Comparison of ENCODE assay signal across 14 cellular contexts in genomic region chr18:44701227-44701626, GRCh38. TPM values are rescaled to one million over a fixed set of nuclear protein-coding genes. Genes with fewer than 3 reads are reported as not detected.
A peak's percentile ranks its signal among the peaks of the same experiment; 100 is the strongest.
DNase-seq lines count a peak whose midpoint lies in the region; ATAC-seq and TF ChIP-seq lines count a peak whose summit lies in the region.
"Had no signal": no experiment of that assay in that cellular context is flagged by ENCODE, and none has a peak within 500 bp of the region (broad histone marks: within the 10 kb centered on the region; RNA-seq: fewer than 3 reads in every experiment).

No MANE protein-coding gene starts in this region.

- no peaks in the 10 kb centered on the region for H3K36me3 ChIP-seq in rectal smooth muscle tissue (ENCODE audit: control insufficient read depth, insufficient read depth, low read length)
- H3K36me3 ChIP-seq: pancreas had no signal

- no peaks in the 10 kb centered on the region for H3K27me3 Mint-ChIP-seq in activated B cell treated with CpG ODN at 0.5 μM for 24 hours

- 78% methylated on average over 10 of the region's 10 CpGs for WGBS in right cardiac atrium

- H3K9me3 Mint-ChIP-seq in activated B cell treated with CpG ODN at 0.5 μM for 24 hours = no peaks in the 10 kb centered on the region
- H3K9me3 Mint-ChIP-seq: activated CD4-positive, alpha-beta memory T cell treated with anti-CD3 and anti-CD28 coated beads for 36 hours had no signal

- CTCF ChIA-PET in activated B cell treated with CpG ODN at 0.5 μM for 24 hours (lab: Charles Lee) = interaction anchor here (1.3 kb wide), 1 partner anchor 21 kb away, joined by 3 read pairs; the partner anchor contains the start of gene SETBP1

- H3K27ac Mint-ChIP-seq in activated B cell treated with CpG ODN at 0.5 μM for 24 hours = peak overlapping the region; percentile 79
- H3K27ac Mint-ChIP-seq: activated CD4-positive, alpha-beta memory T cell treated with anti-CD3 and anti-CD28 coated beads for 36 hours had no signal

- no peak overlapping the region for H3K4me3 ChIP-seq in right cardiac atrium (ENCODE audit: low read length)
- peak overlapping the region; percentile 23 for H3K4me3 ChIP-seq in rectal smooth muscle tissue (ENCODE audit: low read length)
- H3K4me3 ChIP-seq: pancreas had no signal

- POLR2A ChIA-PET in activated B cell treated with CpG ODN at 0.5 μM for 24 hours (lab: Charles Lee) = interaction anchor here (1.0 to 2.2 kb wide), 7 partner anchors 11 to 58 kb away, joined by 4 to 21 read pairs (median 5); partner anchors contain the start of gene SETBP1

- H3K27ac ChIP-seq in right cardiac atrium (ENCODE audit: low read length) (no peak overlapping the region), rectal smooth muscle tissue (ENCODE audit: low read depth, low read length) (peak overlapping the region; percentile 88)
- H3K27ac ChIP-seq: RWPE1 had no signal

- DNase-seq in ELR (ENCODE audit: low read depth) (peak; percentile 32), activated B cell treated with CpG ODN at 0.5 μM for 24 hours (no peak), right cardiac atrium (peak in 2 of 3 donors; percentile 13 to 48), NCI-H1694 treated with DMSO at 0.1 percent for 48 hours (lab: John Stamatoyannopoulos, UW) (no peak), A172 (ENCODE audit: low spot score) (no peak), posterior vena cava (ENCODE audit: low spot score) (no peak)
- DNase-seq: activated CD4-positive, alpha-beta memory T cell treated with anti-CD3 and anti-CD28 coated beads for 36 hours; AML-193; NCI-H1694; NCI-H510A had no signal

- intact Hi-C loops in activated B cell treated with CpG ODN at 0.5 μM for 24 hours (cut with micrococcal nuclease) (no loop called here), right cardiac atrium (cut with DNase I) (loop anchor here in 1 of 4 donors (10.0 kb wide), 1 partner anchor 154 kb away; no protein-coding TSS in a partner anchor), posterior vena cava (cut with DNase I) (no loop called here)

- no peaks in the 10 kb centered on the region for H3K27me3 ChIP-seq in right cardiac atrium (ENCODE audit: control insufficient read depth, insufficient read depth)
- no peaks in the 10 kb centered on the region for H3K27me3 ChIP-seq in rectal smooth muscle tissue (ENCODE audit: control insufficient read depth, insufficient read depth, low read length)
- H3K27me3 ChIP-seq: pancreas had no signal

- H3K9ac ChIP-seq in rectal smooth muscle tissue (ENCODE audit: low read length) = no peak overlapping the region

- no peak for ATAC-seq in activated B cell treated with CpG ODN at 0.5 μM for 24 hours (ENCODE audit: low read depth)
- peak in 1 of 2 donors; percentile 34 for ATAC-seq in right cardiac atrium
- ATAC-seq in HG03097 (IDR thresholded peaks at IDR 0.05; ENCODE audit: low FRiP score, unreplicated experiment) = no peak

- H3K4me1 ChIP-seq in right cardiac atrium (ENCODE audit: control insufficient read depth, insufficient read depth, low read length) = peaks cover 4% of the 10 kb centered on the region
- peaks cover 34% of the 10 kb centered on the region for H3K4me1 ChIP-seq in rectal smooth muscle tissue (ENCODE audit: control insufficient read depth, insufficient read depth, low read length)

- H3K9me3 ChIP-seq in right cardiac atrium (ENCODE audit: control insufficient read depth, low read length) = no peaks in the 10 kb centered on the region
- H3K9me3 ChIP-seq: pancreas had no signal

- H3K36me3 Mint-ChIP-seq in activated B cell treated with CpG ODN at 0.5 μM for 24 hours (ENCODE audit: low read depth) = peaks cover 49% of the 10 kb centered on the region
- H3K36me3 Mint-ChIP-seq: activated CD4-positive, alpha-beta memory T cell treated with anti-CD3 and anti-CD28 coated beads for 36 hours had no signal

- no peak for TF ChIP-seq CTCF in activated B cell treated with CpG ODN at 0.5 μM for 24 hours (IDR thresholded peaks at IDR 0.05)

- peaks cover 69% of the 10 kb centered on the region for H3K4me1 Mint-ChIP-seq in activated B cell treated with CpG ODN at 0.5 μM for 24 hours

- no peak overlapping the region for H3K4me3 Mint-ChIP-seq in activated B cell treated with CpG ODN at 0.5 μM for 24 hours
- H3K4me3 Mint-ChIP-seq: activated CD4-positive, alpha-beta memory T cell treated with anti-CD3 and anti-CD28 coated beads for 36 hours had no signal

RNA-seq across cellular contexts. Expression of gene SETBP1, which starts 20.5 kb away (rescaled TPM):
- total RNA-seq in activated B cell treated with CpG ODN at 0.5 μM for 24 hours (65.5 and 72.8 TPM in 2 replicates), right cardiac atrium (10 to 100 TPM; 16.4 to 24.1 (median 19.8) TPM), posterior vena cava (10 to 100 TPM; 59.5 to 76.9 TPM)
- polyA plus RNA-seq in right cardiac atrium = 2.0 TPM
- total RNA-seq in A172 (2014; rRNA removed; shearing (Covaris generic)) = 0.10 and 0.14 TPM in 2 replicates

Comparison
In these comparisons a context has a peak if more than half of its experiments do, and no peak if none do; other contexts are left out.
1. DNase-seq: peak in ELR (single experiment) and right cardiac atrium (2 of 3); none in activated B cell treated with CpG ODN at 0.5 μM for 24 hours (single experiment), NCI-H1694 treated with DMSO at 0.1 percent for 48 hours (single experiment), A172 (single experiment) and posterior vena cava (single experiment).
2. RNA of gene SETBP1, which starts 20.5 kb away (total RNA-seq): 59.5 to 76.9 TPM in posterior vena cava, 65.5 to 72.8 TPM in activated B cell treated with CpG ODN at 0.5 μM for 24 hours and 16.4 to 24.1 TPM in right cardiac atrium; 0.10 to 0.14 TPM in A172; every median in the first group is over 10 times any median in the second.